Comparison of ENCODE assay signal across 27 cellular contexts in genomic region chr12:70070494-70071007, GRCh38.
DNase-seq lines count a peak whose midpoint lies in the region; ATAC-seq, FAIRE-seq and TF ChIP-seq lines count a peak whose summit lies in the region.
"Had no signal": no experiment of that assay in that cellular context is flagged by ENCODE, and none has a peak within 500 bp of the region (broad histone marks: within the 10 kb centered on the region; RNA-seq: fewer than 3 reads in every experiment).

No MANE protein-coding gene starts in this region.

- H3K4me1 Mint-ChIP-seq in type B pancreatic cell (ENCODE audit: unreplicated experiment), result peaks cover 30% of the 10 kb centered on the region

- DNase-seq in NCI-H510A treated with DMSO at 0.1 percent for 48 hours (lab: John Stamatoyannopoulos, UW) (peak; percentile 52), NCI-H510A (lab: John Stamatoyannopoulos, UW) (no peak), NCI-H69 (lab: John Stamatoyannopoulos, UW) (peak; percentile 74), fibroblast of villous mesenchyme (ENCODE audit: low read depth) (peak; percentile 16), type B pancreatic cell (ENCODE audit: extremely low spot score, unreplicated experiment) (no peak), left cardiac atrium (no peak), GM12891 (ENCODE audit: insufficient read length, low spot score) (no peak)
- DNase-seq: activated CD4-positive, alpha-beta memory T cell treated with anti-CD3 and anti-CD28 coated beads for 36 hours; activated naive CD4-positive, alpha-beta T cell treated with anti-CD3 and anti-CD28 coated beads, Interleukin-2, amount 50 U/mL, for 16 hours; activated T-cell treated with anti-CD3 and anti-CD28 coated beads, Interleukin-2, amount 50 U/mL, for 24 hours; CD4-positive, alpha-beta T cell; DMS79 treated with DMSO at 0.1 percent for 48 hours; endodermal cell; GOT3; hippocampal formation; IMR-90; kidney; MG63; midbrain; NK-92 treated with Interleukin-12 subunit alpha and Interleukin-12 subunit beta, amount 100 ng/mL, for 24 hours; stimulated activated CD4-positive, alpha-beta T cell treated with anti-CD3 and anti-CD28 coated beads, Interleukin-15, amount 100 ng/mL, for 24 hours; stimulated activated naive B cell treated with anti-CD40 and anti-IgM and Interleukin-4, amounts not matched to agents 10 μg/mL and 1 μg/mL and 100 μg/mL, for 72 hours; T-helper 17 cell had no signal

- TF ChIP-seq CTCF in fibroblast of villous mesenchyme (IDR thresholded peaks at IDR 0.05; ENCODE audit: insufficient read depth, low read depth, low read length), result no peak
- no peak for TF ChIP-seq CTCF in type B pancreatic cell (conservative IDR thresholded peaks at IDR 0.05)

- no peaks in the 10 kb centered on the region for H3K27me3 Mint-ChIP-seq in type B pancreatic cell
- H3K27me3 Mint-ChIP-seq: activated CD4-positive, alpha-beta memory T cell treated with anti-CD3 and anti-CD28 coated beads for 36 hours; CD4-positive, alpha-beta T cell; stimulated activated naive B cell treated with anti-CD40 and anti-IgM and Interleukin-4, amounts not matched to agents 10 μg/mL and 1 μg/mL and 100 μg/mL, for 72 hours had no signal

- H3K27ac Mint-ChIP-seq in type B pancreatic cell, result no peak overlapping the region
- H3K27ac Mint-ChIP-seq: activated CD4-positive, alpha-beta memory T cell treated with anti-CD3 and anti-CD28 coated beads for 36 hours; activated T-cell treated with anti-CD3 and anti-CD28 coated beads, Interleukin-2, amount 50 U/mL, for 24 hours; CD4-positive, alpha-beta T cell; endodermal cell; neural progenitor cell; stimulated activated naive B cell treated with anti-CD40 and anti-IgM and Interleukin-4, amounts not matched to agents 10 μg/mL and 1 μg/mL and 100 μg/mL, for 72 hours; T-helper 17 cell had no signal

- no peak overlapping the region for H3K4me3 ChIP-seq in fibroblast of villous mesenchyme (ENCODE audit: low read depth, low read length)
- H3K4me3 ChIP-seq: MG63, neural progenitor cell had no signal

- intact Hi-C loops in left cardiac atrium (cut with DNase I), result no loop called here

- no peak for FAIRE-seq in GM12891 (lab: Jason Lieb, UNC)
- FAIRE-seq: A204.1, GM19239, kidney had no signal

- peaks cover 3% of the 10 kb centered on the region for H3K36me3 Mint-ChIP-seq in type B pancreatic cell
- H3K36me3 Mint-ChIP-seq: activated CD4-positive, alpha-beta memory T cell treated with anti-CD3 and anti-CD28 coated beads for 36 hours; neural progenitor cell; stimulated activated naive B cell treated with anti-CD40 and anti-IgM and Interleukin-4, amounts not matched to agents 10 μg/mL and 1 μg/mL and 100 μg/mL, for 72 hours had no signal

- H3K9me3 Mint-ChIP-seq in type B pancreatic cell, result peaks cover 4% of the 10 kb centered on the region
- H3K9me3 Mint-ChIP-seq: activated CD4-positive, alpha-beta memory T cell treated with anti-CD3 and anti-CD28 coated beads for 36 hours; activated T-cell treated with anti-CD3 and anti-CD28 coated beads, Interleukin-2, amount 50 U/mL, for 24 hours; CD4-positive, alpha-beta T cell; neural progenitor cell; stimulated activated naive B cell treated with anti-CD40 and anti-IgM and Interleukin-4, amounts not matched to agents 10 μg/mL and 1 μg/mL and 100 μg/mL, for 72 hours had no signal

- no peak for ATAC-seq in HG03378 (IDR thresholded peaks at IDR 0.05; ENCODE audit: unreplicated experiment)
- no peak for ATAC-seq in left cardiac atrium
- ATAC-seq: stimulated activated naive B cell treated with anti-CD40 and anti-IgM and Interleukin-4, amounts not matched to agents 10 μg/mL and 1 μg/mL and 100 μg/mL, for 72 hours; T-helper 17 cell had no signal

- no peak for TF ChIP-seq POLR2A in GM12891 (IDR thresholded peaks at IDR 0.05; ENCODE audit: low read depth, low read length)

- H3K4me3 Mint-ChIP-seq in type B pancreatic cell, result peak overlapping the region; percentile 21
- H3K4me3 Mint-ChIP-seq: activated CD4-positive, alpha-beta memory T cell treated with anti-CD3 and anti-CD28 coated beads for 36 hours; activated T-cell treated with anti-CD3 and anti-CD28 coated beads, Interleukin-2, amount 50 U/mL, for 24 hours; CD4-positive, alpha-beta T cell; endodermal cell; neural progenitor cell; stimulated activated naive B cell treated with anti-CD40 and anti-IgM and Interleukin-4, amounts not matched to agents 10 μg/mL and 1 μg/mL and 100 μg/mL, for 72 hours; T-helper 17 cell had no signal

TF ChIP-seq in GM12891, 5 proteins besides CTCF, POLR2A, EP300 and RAD21:
- TF ChIP-seq PAX5 (IDR thresholded peaks at IDR 0.05; ENCODE audit: insufficient read depth, low read length, severe bottlenecking), result no peak
- TF ChIP-seq POLR2AphosphoS5 (IDR thresholded peaks at IDR 0.05; ENCODE audit: low read depth, low read length), result no peak
- no peak for TF ChIP-seq POU2F2 (IDR thresholded peaks at IDR 0.05; ENCODE audit: low read depth, low read length)
- TF ChIP-seq TAF1 (IDR thresholded peaks at IDR 0.05; ENCODE audit: low read depth, low read length), result no peak

Comparison
In these comparisons a context has a peak if more than half of its experiments do, and no peak if none do; other contexts are left out.
1. DNase-seq: peak in NCI-H510A treated with DMSO at 0.1 percent for 48 hours (single experiment), NCI-H69 (single experiment) and fibroblast of villous mesenchyme (single experiment); none in NCI-H510A (single experiment), type B pancreatic cell (single experiment), left cardiac atrium (single experiment) and GM12891 (single experiment).